ENCODE assay signal across 9 cellular contexts in the genomic region with DNA sequence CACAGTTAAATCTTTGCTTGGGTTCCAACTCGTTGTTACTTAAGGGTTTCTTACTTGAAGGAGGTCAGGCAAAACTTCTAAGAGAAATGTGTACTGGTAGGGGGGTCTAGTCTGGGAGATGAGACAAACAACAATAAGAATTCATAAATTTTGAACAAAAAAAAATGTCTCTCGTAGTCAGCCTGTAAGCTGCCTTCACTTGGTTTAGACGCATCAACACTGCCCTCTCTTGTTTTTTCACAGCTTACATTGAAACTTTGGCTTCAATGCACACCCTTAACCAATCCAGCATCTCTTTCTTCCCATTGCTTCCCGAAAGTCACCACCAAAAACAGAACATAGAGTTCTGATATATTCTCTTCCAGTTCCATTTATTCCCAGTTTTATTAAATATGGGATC.
DNase-seq lines count a peak whose midpoint lies in the region; ATAC-seq and TF ChIP-seq lines count a peak whose summit lies in the region.
"Had no signal": no experiment of that assay in that cellular context is flagged by ENCODE, and none has a peak within 500 bp of the region (broad histone marks: within the 10 kb centered on the region; RNA-seq: fewer than 3 reads in every experiment).

No MANE protein-coding gene starts in this region.

- peak; percentile 24 for TF ChIP-seq RAD21 in Ishikawa (IDR thresholded peaks at IDR 0.05; ENCODE audit: low read depth)

- H3K9me3 ChIP-seq in WERI-Rb-1 (ENCODE audit: severe bottlenecking) (no peaks in the 10 kb centered on the region), ascending aorta (no peaks in the 10 kb centered on the region)

- no peaks in the 10 kb centered on the region for H3K36me3 Mint-ChIP-seq in activated naive CD8-positive, alpha-beta T cell treated with anti-CD3 and anti-CD28 coated beads, Interleukin-2, amount 50 U/mL, for 24 hours (ENCODE audit: low read depth)

- H3K27ac ChIP-seq in WERI-Rb-1 (no peak overlapping the region), ascending aorta (no peak overlapping the region)

- H3K27me3 Mint-ChIP-seq in activated naive CD8-positive, alpha-beta T cell treated with anti-CD3 and anti-CD28 coated beads, Interleukin-2, amount 50 U/mL, for 24 hours, result no peaks in the 10 kb centered on the region

- no peaks in the 10 kb centered on the region for H3K4me1 ChIP-seq in ascending aorta

- H3K27me3 ChIP-seq in WERI-Rb-1 (ENCODE audit: insufficient read depth, low read depth, severe bottlenecking), result no peaks in the 10 kb centered on the region
- no peaks in the 10 kb centered on the region for H3K27me3 ChIP-seq in ascending aorta

- DNase-seq in Ammon's horn (ENCODE audit: low spot score) (peak; percentile 48), WERI-Rb-1 (peak; percentile 13), iPS-NIHi7 (ENCODE audit: extremely low spot score) (peak; percentile 54), ascending aorta (ENCODE audit: low spot score in 2 of 2) (no peak), NCI-H2081 treated with DMSO at 0.1 percent for 48 hours (lab: John Stamatoyannopoulos, UW) (no peak)
- no peak for DNase-seq in activated naive CD8-positive, alpha-beta T cell treated with anti-CD3 and anti-CD28 coated beads, Interleukin-2, amount 50 U/mL, for 24 hours
- DNase-seq: activated T-cell treated with anti-CD3 and anti-CD28 coated beads, Interleukin-2, amount 50 U/mL, for 1 hour had no signal

- H3K36me3 ChIP-seq in WERI-Rb-1 (no peaks in the 10 kb centered on the region), ascending aorta (no peaks in the 10 kb centered on the region)

- peak; percentile 48; the same call in 1 of the 2 replicates for TF ChIP-seq CTCF in WERI-Rb-1 (IDR thresholded peaks at IDR 0.05; ENCODE audit: low read depth, low read length)
- no peak for TF ChIP-seq CTCF in ascending aorta (IDR thresholded peaks at IDR 0.05)

- ATAC-seq in activated naive CD8-positive, alpha-beta T cell treated with anti-CD3 and anti-CD28 coated beads, Interleukin-2, amount 50 U/mL, for 24 hours, result no peak
- ATAC-seq in HG03442 (IDR thresholded peaks at IDR 0.05; ENCODE audit: unreplicated experiment), result no peak

- H3K4me3 ChIP-seq in WERI-Rb-1 (ENCODE audit: low read depth, low read length) (no peak overlapping the region), ascending aorta (no peak overlapping the region)

- no peak overlapping the region for H3K27ac Mint-ChIP-seq in activated naive CD8-positive, alpha-beta T cell treated with anti-CD3 and anti-CD28 coated beads, Interleukin-2, amount 50 U/mL, for 24 hours

- intact Hi-C loops in ascending aorta (cut with DNase I), result no loop called here

- TF ChIP-seq EP300 in Ishikawa (IDR thresholded peaks at IDR 0.05; ENCODE audit: borderline replicate concordance), result no peak

- H3K4me3 Mint-ChIP-seq in activated naive CD8-positive, alpha-beta T cell treated with anti-CD3 and anti-CD28 coated beads, Interleukin-2, amount 50 U/mL, for 24 hours, result no peak overlapping the region

- peaks cover 9% of the 10 kb centered on the region for H3K9me3 Mint-ChIP-seq in activated naive CD8-positive, alpha-beta T cell treated with anti-CD3 and anti-CD28 coated beads, Interleukin-2, amount 50 U/mL, for 24 hours

- no peaks in the 10 kb centered on the region for H3K4me1 Mint-ChIP-seq in activated naive CD8-positive, alpha-beta T cell treated with anti-CD3 and anti-CD28 coated beads, Interleukin-2, amount 50 U/mL, for 24 hours

TF ChIP-seq in Ishikawa, 13 proteins besides CTCF, POLR2A, EP300 and RAD21:
- no peak for TF ChIP-seq TEAD4 (IDR thresholded peaks at IDR 0.05)
- TF ChIP-seq, protein P1, sequence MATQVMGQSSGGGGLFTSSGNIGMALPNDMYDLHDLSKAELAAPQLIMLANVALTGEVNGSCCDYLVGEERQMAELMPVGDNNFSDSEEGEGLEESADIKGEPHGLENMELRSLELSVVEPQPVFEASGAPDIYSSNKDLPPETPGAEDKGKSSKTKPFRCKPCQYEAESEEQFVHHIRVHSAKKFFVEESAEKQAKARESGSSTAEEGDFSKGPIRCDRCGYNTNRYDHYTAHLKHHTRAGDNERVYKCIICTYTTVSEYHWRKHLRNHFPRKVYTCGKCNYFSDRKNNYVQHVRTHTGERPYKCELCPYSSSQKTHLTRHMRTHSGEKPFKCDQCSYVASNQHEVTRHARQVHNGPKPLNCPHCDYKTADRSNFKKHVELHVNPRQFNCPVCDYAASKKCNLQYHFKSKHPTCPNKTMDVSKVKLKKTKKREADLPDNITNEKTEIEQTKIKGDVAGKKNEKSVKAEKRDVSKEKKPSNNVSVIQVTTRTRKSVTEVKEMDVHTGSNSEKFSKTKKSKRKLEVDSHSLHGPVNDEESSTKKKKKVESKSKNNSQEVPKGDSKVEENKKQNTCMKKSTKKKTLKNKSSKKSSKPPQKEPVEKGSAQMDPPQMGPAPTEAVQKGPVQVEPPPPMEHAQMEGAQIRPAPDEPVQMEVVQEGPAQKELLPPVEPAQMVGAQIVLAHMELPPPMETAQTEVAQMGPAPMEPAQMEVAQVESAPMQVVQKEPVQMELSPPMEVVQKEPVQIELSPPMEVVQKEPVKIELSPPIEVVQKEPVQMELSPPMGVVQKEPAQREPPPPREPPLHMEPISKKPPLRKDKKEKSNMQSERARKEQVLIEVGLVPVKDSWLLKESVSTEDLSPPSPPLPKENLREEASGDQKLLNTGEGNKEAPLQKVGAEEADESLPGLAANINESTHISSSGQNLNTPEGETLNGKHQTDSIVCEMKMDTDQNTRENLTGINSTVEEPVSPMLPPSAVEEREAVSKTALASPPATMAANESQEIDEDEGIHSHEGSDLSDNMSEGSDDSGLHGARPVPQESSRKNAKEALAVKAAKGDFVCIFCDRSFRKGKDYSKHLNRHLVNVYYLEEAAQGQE (IDR thresholded peaks at IDR 0.05; ENCODE audit: low read depth), result no peak
- TF ChIP-seq FOXM1 (IDR thresholded peaks at IDR 0.05; ENCODE audit: borderline replicate concordance, low read depth), result no peak
- TF ChIP-seq NFIC (IDR thresholded peaks at IDR 0.05), result no peak
- no peak for TF ChIP-seq ZBTB7A (IDR thresholded peaks at IDR 0.05; ENCODE audit: low read depth)

Comparison
In these comparisons a context has a peak if more than half of its experiments do, and no peak if none do; other contexts are left out.
1. DNase-seq: peak in Ammon's horn (single experiment), WERI-Rb-1 (single experiment) and iPS-NIHi7 (single experiment); none in activated naive CD8-positive, alpha-beta T cell treated with anti-CD3 and anti-CD28 coated beads, Interleukin-2, amount 50 U/mL, for 24 hours (single experiment), ascending aorta (0 of 2) and NCI-H2081 treated with DMSO at 0.1 percent for 48 hours (single experiment).